1 cellular context compared by ENCODE assay signal in genomic region chr11:1505480-1505879, GRCh38.
TF ChIP-seq lines count a peak whose summit lies in the region.

No MANE protein-coding gene starts in this region.

TF ChIP-seq in HCT116, 20 proteins besides CTCF, POLR2A, EP300 and RAD21 (continued from another document):
- TF ChIP-seq POLR2AphosphoS5 (IDR thresholded peaks at IDR 0.05; ENCODE audit: low read depth, low read length) (no peak), ZBTB33 (IDR thresholded peaks at IDR 0.05; ENCODE audit: extremely low read depth, insufficient replicate concordance, low read length) (no peak)
